Comparison of ENCODE assay signal across 10 cellular contexts in the genomic region with DNA sequence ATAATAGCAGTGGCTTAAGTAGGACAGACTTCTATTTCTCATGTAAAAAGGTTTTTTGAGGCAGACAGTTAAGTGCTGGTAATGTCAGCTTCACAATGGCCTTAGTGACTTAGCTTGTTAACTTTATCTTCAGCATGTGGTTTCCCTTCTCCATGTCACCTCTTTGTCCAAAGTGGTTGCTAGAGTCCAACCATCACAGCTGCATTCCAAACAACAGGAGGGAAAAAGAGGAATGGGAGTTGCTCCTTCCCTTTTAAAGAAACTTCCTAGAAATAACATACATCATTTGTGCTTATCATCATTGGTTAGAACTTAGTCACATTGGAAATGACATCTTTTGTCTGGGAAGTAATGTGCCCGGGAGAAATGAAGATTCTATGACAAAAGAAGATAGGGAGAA. TPM values are rescaled to one million over a fixed set of nuclear protein-coding genes. Genes with fewer than 3 reads are reported as not detected.
"Had no signal": no experiment of that assay in that cellular context is flagged by ENCODE, and none has a peak within 500 bp of the region (broad histone marks: within the 10 kb centered on the region; RNA-seq: fewer than 3 reads in every experiment).

No MANE protein-coding gene starts in this region.

- FAIRE-seq: H54, HTR-8/SVneo had no signal

- H3K27ac ChIP-seq: GM23248 had no signal

- H3K4me3 ChIP-seq: GM23248 had no signal

- DNase-seq: GM23248, GOT3, H9, HCEC 1CT, HFFc6, KG1 had no signal

- H3K9ac ChIP-seq: GM23248 had no signal

- H2AFZ ChIP-seq: GM23248 had no signal

RNA-seq across cellular contexts. Expression of a gene that starts 9.9 kb away (rescaled TPM):
- total RNA-seq: H9, HT-29 had no signal
- polyA plus RNA-seq: IgD-negative memory B cell had no signal

RNA-seq across cellular contexts. Expression of a gene that starts 18.9 kb away (rescaled TPM):
- total RNA-seq: HT-29 had no signal

RNA-seq across cellular contexts. Expression of a gene that starts 34.4 kb away (rescaled TPM):
- total RNA-seq: GM23248, HT-29 had no signal
- polyA plus RNA-seq: GM23248, IgD-negative memory B cell had no signal

RNA-seq across cellular contexts. Expression of a gene that starts 41.8 kb away (rescaled TPM):
- total RNA-seq: GM23248, H9, HFFc6 had no signal
- polyA plus RNA-seq: GM23248, IgD-negative memory B cell had no signal

RNA-seq across cellular contexts. Expression of a gene that starts 54.1 kb away (rescaled TPM):
- total RNA-seq: HT-29 had no signal
